Comparison of ENCODE assay signal across 9 cellular contexts in the genomic region with DNA sequence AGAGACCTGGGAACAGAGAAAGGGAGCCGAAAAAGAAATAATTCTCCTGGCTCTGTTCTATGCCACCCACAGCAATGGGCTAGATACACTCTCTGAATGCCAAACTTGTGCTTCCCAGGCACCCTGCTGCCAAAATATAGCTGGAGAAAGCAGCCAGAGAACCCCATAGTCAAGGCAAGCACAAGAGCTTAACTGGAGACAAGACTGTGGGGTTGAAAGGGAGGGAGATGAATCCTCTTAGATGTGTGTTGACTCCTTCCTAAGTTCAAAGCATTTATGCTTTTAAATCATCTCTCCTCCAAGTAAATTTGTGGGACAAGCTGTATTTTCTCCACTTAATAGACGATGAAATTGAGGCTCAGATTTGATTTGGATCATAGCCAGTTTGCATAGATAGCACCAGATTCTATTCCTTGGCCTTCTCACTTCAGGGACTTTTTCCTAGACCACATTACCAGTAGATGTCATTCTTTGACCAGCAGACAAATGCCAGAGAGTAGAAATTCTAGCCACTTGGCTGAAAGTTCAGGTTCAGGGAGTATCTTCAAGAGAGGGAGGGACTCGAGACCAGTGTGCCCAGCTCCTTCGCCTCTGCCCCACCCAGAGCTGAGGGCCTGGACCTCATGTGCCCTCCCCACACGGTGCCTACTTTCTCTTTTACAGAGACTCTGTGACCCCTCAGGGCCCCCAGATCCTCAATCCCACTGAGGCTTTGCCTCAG. TPM values are rescaled to one million over a fixed set of nuclear protein-coding genes. Genes with fewer than 3 reads are reported as not detected.
DNase-seq lines count a peak whose midpoint lies in the region; ATAC-seq and TF ChIP-seq lines count a peak whose summit lies in the region.
"Had no signal": no experiment of that assay in that cellular context is flagged by ENCODE, and none has a peak within 500 bp of the region (broad histone marks: within the 10 kb centered on the region; RNA-seq: fewer than 3 reads in every experiment).

No MANE protein-coding gene starts in this region.

- no peak for TF ChIP-seq POLR2A in lower leg skin (IDR thresholded peaks at IDR 0.05)
- TF ChIP-seq POLR2A in prostate gland (IDR thresholded peaks at IDR 0.05): no peak

- H3K79me2 ChIP-seq in DOHH2 (ENCODE audit: control insufficient read depth, low read length) (no peaks in the 10 kb centered on the region), Karpas-422 (ENCODE audit: low read length) (no peaks in the 10 kb centered on the region)

- H3K9ac ChIP-seq in Karpas-422 (ENCODE audit: low read length): peak overlapping the region; percentile 53

- H3K27me3 ChIP-seq in DOHH2 (ENCODE audit: control insufficient read depth, low read length) (no peaks in the 10 kb centered on the region), Karpas-422 (ENCODE audit: low read length) (no peaks in the 10 kb centered on the region), prostate gland (replicated peaks; ENCODE audit: insufficient read depth) (no peaks in the 10 kb centered on the region)

- H4K20me1 ChIP-seq in DOHH2 (ENCODE audit: control insufficient read depth, insufficient read depth, low read depth, low read length): no peaks in the 10 kb centered on the region
- no peaks in the 10 kb centered on the region for H4K20me1 ChIP-seq in Karpas-422 (ENCODE audit: insufficient read depth, low read depth, low read length)

- intact Hi-C loops in lower leg skin (cut with DNase I; ENCODE audit: low total_unique reads) (no loop called here), prostate gland (cut with DNase I) (no loop called here)

- ATAC-seq in GM18867 (IDR thresholded peaks at IDR 0.05; ENCODE audit: unreplicated experiment) (peak; percentile 67), HG02870 (IDR thresholded peaks at IDR 0.05; ENCODE audit: unreplicated experiment) (no peak)

- H2AFZ ChIP-seq in Karpas-422 (ENCODE audit: low read length): no peak overlapping the region; the same call in 1 of the 2 replicates

- DNase-seq in Karpas-422: peak; percentile 79
- peak; percentile 22 for DNase-seq in fibroblast of pulmonary artery (ENCODE audit: low read depth)
- DNase-seq in lower leg skin (ENCODE audit: low spot score in 2 of 2): no peak
- no peak for DNase-seq in prostate gland (ENCODE audit: low spot score)
- DNase-seq in NCI-H774 (lab: John Stamatoyannopoulos, UW): no peak
- DNase-seq: activated CD4-positive, alpha-beta T cell treated with anti-CD3 and anti-CD28 coated beads, Interleukin-2, amount 10 ng/mL, durations not matched to agents 7 days and 5 days had no signal

- H3K4me2 ChIP-seq in DOHH2 (ENCODE audit: low read length) (peak overlapping the region; percentile 54), Karpas-422 (ENCODE audit: low read depth, low read length, poor library complexity, severe bottlenecking) (peak overlapping the region; percentile 70)

- 84 to 85% methylated on average over 5 of the region's 5 CpGs for WGBS in lower leg skin, 2 donors
- WGBS in prostate gland: 62% methylated on average over 5 of the region's 5 CpGs

- TF ChIP-seq CTCF in DOHH2 (IDR thresholded peaks at IDR 0.05; ENCODE audit: low read depth, low read length, poor library complexity, severe bottlenecking) (no peak), fibroblast of pulmonary artery (IDR thresholded peaks at IDR 0.05; ENCODE audit: low read length, missing control alignments) (no peak), lower leg skin (IDR thresholded peaks at IDR 0.05) (no peak), prostate gland (IDR thresholded peaks at IDR 0.05) (no peak)

- no peaks in the 10 kb centered on the region for H3K9me2 ChIP-seq in DOHH2 (replicated peaks; ENCODE audit: control insufficient read depth, low read length)
- no peaks in the 10 kb centered on the region for H3K9me2 ChIP-seq in Karpas-422 (replicated peaks; ENCODE audit: insufficient read depth, low read length)

- H3K4me3 ChIP-seq in DOHH2 (ENCODE audit: low read length) (no peak overlapping the region), Karpas-422 (ENCODE audit: low read length) (no peak overlapping the region), fibroblast of pulmonary artery (replicated peaks; ENCODE audit: low read depth, low read length) (no peak overlapping the region), lower leg skin (ENCODE audit: low read depth, poor library complexity, severe bottlenecking) (no peak overlapping the region), prostate gland (no peak overlapping the region)

- H3K9me3 ChIP-seq in DOHH2 (ENCODE audit: control insufficient read depth, insufficient read depth, low read length): no peaks in the 10 kb centered on the region
- H3K9me3 ChIP-seq in Karpas-422 (ENCODE audit: low read length): no peaks in the 10 kb centered on the region
- no peaks in the 10 kb centered on the region for H3K9me3 ChIP-seq in prostate gland

- H3K4me1 ChIP-seq in DOHH2 (ENCODE audit: control insufficient read depth, low read length) (peaks cover 88% of the 10 kb centered on the region), Karpas-422 (ENCODE audit: low read length) (peaks cover 60% of the 10 kb centered on the region), prostate gland (replicated peaks) (no peaks in the 10 kb centered on the region)

- peaks cover 5% of the 10 kb centered on the region for H3F3A ChIP-seq in DOHH2 (ENCODE audit: control insufficient read depth, insufficient read depth)

- no peaks in the 10 kb centered on the region for H3K36me3 ChIP-seq in DOHH2 (ENCODE audit: control insufficient read depth, low read length)
- no peaks in the 10 kb centered on the region for H3K36me3 ChIP-seq in Karpas-422 (ENCODE audit: insufficient read depth, low read length)
- no peaks in the 10 kb centered on the region for H3K36me3 ChIP-seq in prostate gland

- H3K27ac ChIP-seq in DOHH2 (ENCODE audit: low read depth, low read length) (peak overlapping the region; percentile 25), Karpas-422 (ENCODE audit: low read length) (peak overlapping the region; percentile 90), prostate gland (no peak overlapping the region)

RNA-seq across cellular contexts. Expression of a gene that starts 16.6 kb away (rescaled TPM):
- total RNA-seq in Karpas-422 (2014; rRNA removed; shearing (Covaris generic); ENCODE audit: low replicate concordance): 129 and 135 TPM in 2 replicates
- total RNA-seq in lower leg skin (10 to 100 TPM; 20.6 to 38.7 (median 21.8) TPM), prostate gland (10 to 100 TPM; 15.2 to 30.0 TPM)

Comparison
In these comparisons a context has a peak if more than half of its experiments do, and no peak if none do; other contexts are left out.
1. H3K27ac ChIP-seq: peak in DOHH2 (single experiment) and Karpas-422 (single experiment); none in prostate gland (0 of 2).
2. DNase-seq: peak in Karpas-422 (single experiment) and fibroblast of pulmonary artery (single experiment); none in lower leg skin (0 of 2), prostate gland (single experiment) and NCI-H774 (single experiment).